17 cellular contexts compared by ENCODE assay signal in the genomic region with DNA sequence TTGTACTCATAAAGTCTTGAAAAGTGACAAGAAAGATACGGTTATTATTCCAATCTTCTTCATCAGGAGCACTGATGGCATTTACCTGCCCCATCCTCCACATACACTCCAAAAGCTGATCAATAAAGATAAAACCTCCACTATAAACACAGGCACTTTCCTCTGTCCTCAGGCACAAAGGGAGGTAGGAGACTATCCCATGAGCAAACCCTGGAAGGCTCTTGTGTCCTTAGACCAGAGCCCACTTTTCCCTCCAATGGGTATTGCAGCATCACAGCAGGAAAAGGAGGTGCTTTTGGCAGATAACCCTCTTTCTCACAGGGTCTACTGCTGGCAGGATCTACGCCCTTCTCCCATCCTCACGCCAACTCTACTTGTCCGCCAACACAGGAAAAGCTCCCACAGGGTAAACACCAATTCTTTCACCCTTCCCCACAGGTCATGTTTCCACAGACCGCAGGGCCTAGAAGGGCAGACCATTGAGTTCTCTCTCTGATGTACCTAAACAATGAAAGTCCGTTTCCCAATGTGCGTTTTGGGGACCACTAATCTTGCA. TPM values are rescaled to one million over a fixed set of nuclear protein-coding genes. Genes with fewer than 3 reads are reported as not detected.
DNase-seq lines count a peak whose midpoint lies in the region; ATAC-seq, FAIRE-seq and TF ChIP-seq lines count a peak whose summit lies in the region.
"Had no signal": no experiment of that assay in that cellular context is flagged by ENCODE, and none has a peak within 500 bp of the region (broad histone marks: within the 10 kb centered on the region; RNA-seq: fewer than 3 reads in every experiment).

No MANE protein-coding gene starts in this region.

- H3K4me3 ChIP-seq in right cardiac atrium (ENCODE audit: low read length) (no peak overlapping the region), esophagus muscularis mucosa (no peak overlapping the region), sigmoid colon (no peak overlapping the region)
- H3K4me3 ChIP-seq: A549, HAP-1 had no signal

- FAIRE-seq in GM12892 (lab: Jason Lieb, UNC) = no peak
- FAIRE-seq: A549, GM12891, GM19239 had no signal

- H3K27me3 ChIP-seq in right cardiac atrium (ENCODE audit: control insufficient read depth, insufficient read depth) (no peaks in the 10 kb centered on the region), esophagus muscularis mucosa (no peaks in the 10 kb centered on the region), sigmoid colon (no peaks in the 10 kb centered on the region)

- DNase-seq in right cardiac atrium (no peak), Right ventricle myocardium inferior (ENCODE audit: missing footprints) (no peak), esophagus muscularis mucosa (ENCODE audit: extremely low spot score) (no peak), sigmoid colon (no peak), GM12892 (ENCODE audit: insufficient read length) (no peak), Kasumi-1 (lab: John Stamatoyannopoulos, UW) (no peak), NCI-H2196 treated with DMSO at 0.1 percent for 48 hours (lab: John Stamatoyannopoulos, UW; ENCODE audit: unreplicated experiment) (no peak)
- DNase-seq: DMS79, NCI-H146, NCI-H345, NCI-H69 had no signal

- H3K36me3 ChIP-seq in esophagus muscularis mucosa = peaks cover 46 to 99% (median 93%) of the 10 kb centered on the region in 4 donors
- H3K36me3 ChIP-seq in sigmoid colon = peaks cover 30 to 100% (median 70%) of the 10 kb centered on the region in 4 donors

- no peaks in the 10 kb centered on the region for H3K9me3 ChIP-seq in right cardiac atrium (ENCODE audit: control insufficient read depth, low read length)
- H3K9me3 ChIP-seq in esophagus muscularis mucosa = no peaks in the 10 kb centered on the region
- H3K9me3 ChIP-seq in sigmoid colon = no peaks in the 10 kb centered on the region
- H3K9me3 ChIP-seq: A549, HAP-1 had no signal

- TF ChIP-seq CTCF in esophagus muscularis mucosa (IDR thresholded peaks at IDR 0.05) (no peak), sigmoid colon (IDR thresholded peaks at IDR 0.05) (no peak)

- no peak for TF ChIP-seq EP300 in esophagus muscularis mucosa (IDR thresholded peaks at IDR 0.05)
- TF ChIP-seq EP300 in sigmoid colon (IDR thresholded peaks at IDR 0.05) = no peak

- ATAC-seq in right cardiac atrium = peak; percentile 57 to 93
- ATAC-seq in Right ventricle myocardium inferior = no peak

- H3K4me1 ChIP-seq in right cardiac atrium (ENCODE audit: control insufficient read depth, insufficient read depth, low read length) = no peaks in the 10 kb centered on the region
- H3K4me1 ChIP-seq in esophagus muscularis mucosa = peaks cover 11 to 42% (median 27%) of the 10 kb centered on the region in 4 donors
- peaks cover 0 to 34% (median 26%) of the 10 kb centered on the region in 4 donors for H3K4me1 ChIP-seq in sigmoid colon
- H3K4me1 ChIP-seq: A549 had no signal

- WGBS in right cardiac atrium = 80% methylated on average over 7 of the region's 7 CpGs
- 87% methylated on average over 7 of the region's 7 CpGs for WGBS in esophagus muscularis mucosa
- 95% methylated on average over 7 of the region's 7 CpGs for WGBS in sigmoid colon, 2 donors

- H3K27ac ChIP-seq in right cardiac atrium (ENCODE audit: low read length) (no peak overlapping the region), esophagus muscularis mucosa (replicated peaks in 1 of 4) (peak overlapping the region; percentile 3 to 67 (median 44)), sigmoid colon (peak overlapping the region in 3 of 4 donors; percentile 46 to 65 (median 60))
- H3K27ac ChIP-seq: A549 had no signal

- TF ChIP-seq POLR2A in esophagus muscularis mucosa (IDR thresholded peaks at IDR 0.05; ENCODE audit: low read depth) = no peak
- no peak for TF ChIP-seq POLR2A in sigmoid colon (IDR thresholded peaks at IDR 0.05)
- no peak for TF ChIP-seq POLR2A in GM12892 (IDR thresholded peaks at IDR 0.05; ENCODE audit: low read depth, low read length)

- intact Hi-C loops in right cardiac atrium (cut with DNase I) (no loop called here), Right ventricle myocardium inferior (cut with DNase I) (no loop called here), esophagus muscularis mucosa (cut with DNase I) (no loop called here), sigmoid colon (cut with DNase I) (no loop called here)

RNA-seq across cellular contexts. Expression of a gene that starts 28.7 kb away (rescaled TPM):
- total RNA-seq in right cardiac atrium (1 to 10 TPM; 3.8 to 6.5 (median 4.9) TPM), Right ventricle myocardium inferior (4.5 TPM), esophagus muscularis mucosa (10 to 100 TPM; 12.6 to 37.8 (median 21.2) TPM), sigmoid colon (10 to 100 TPM; 20.2 to 32.6 (median 21.9) TPM)
- polyA plus RNA-seq in right cardiac atrium (5.9 TPM), sigmoid colon (1 to 10 TPM in 2 of 3 donors, under 1 TPM in 1; 0.23 to 2.4 (median 2.1) TPM)
- polyA plus RNA-seq in GM12892 (2012; ENCODE audit: missing spikeins) = 0.98 TPM
- total RNA-seq: HT-29 had no signal
- polyA plus RNA-seq: CD14-positive monocyte had no signal
